ENCODE assay signal across 8 cellular contexts in the genomic region with DNA sequence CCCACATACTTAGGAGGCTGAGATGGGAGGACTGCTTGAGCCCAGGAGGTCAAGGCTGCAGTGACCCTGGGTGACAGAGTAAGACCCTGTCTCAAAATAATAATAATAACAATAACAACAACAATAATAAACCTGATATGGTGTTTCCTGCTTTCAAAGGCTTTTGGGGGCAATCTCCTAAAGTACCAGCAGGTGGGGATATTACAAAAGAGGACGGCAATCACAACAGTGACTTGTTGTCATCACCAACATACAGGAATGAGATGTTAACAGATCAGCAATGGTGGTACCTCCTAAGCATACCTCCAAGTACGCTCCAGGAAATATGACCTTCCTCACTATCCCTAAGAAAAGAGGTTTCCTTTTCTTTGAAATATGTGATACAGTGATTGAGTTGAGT.
A peak's percentile ranks its signal among the peaks of the same experiment; 100 is the strongest.
DNase-seq lines count a peak whose midpoint lies in the region; ATAC-seq, FAIRE-seq and TF ChIP-seq lines count a peak whose summit lies in the region.

No MANE protein-coding gene starts in this region.

- 14 to 25% methylated on average over 2 of the region's 2 CpGs for WGBS in gastroesophageal sphincter (ENCODE audit: low coverage in 1 of 2), 2 donors

- no peaks in the 10 kb centered on the region for H3K36me3 Mint-ChIP-seq in type B pancreatic cell

- no peaks in the 10 kb centered on the region for H3K4me1 Mint-ChIP-seq in type B pancreatic cell (ENCODE audit: unreplicated experiment)

- no peak overlapping the region for H3K4me3 ChIP-seq in RWPE2 (ENCODE audit: severe bottlenecking)
- no peak overlapping the region for H3K4me3 ChIP-seq in gastroesophageal sphincter

- TF ChIP-seq CTCF in RWPE2 (IDR thresholded peaks at IDR 0.05; ENCODE audit: poor library complexity, severe bottlenecking) (peak; percentile 69), gastroesophageal sphincter (IDR thresholded peaks at IDR 0.05) (peak; percentile 17 to 54 (median 27)), type B pancreatic cell (conservative IDR thresholded peaks at IDR 0.05) (peak; percentile 77)

- no peak for TF ChIP-seq EP300 in gastroesophageal sphincter (IDR thresholded peaks at IDR 0.05)

- H3K4me3 Mint-ChIP-seq in type B pancreatic cell: no peak overlapping the region

- no peak overlapping the region for H3K27ac Mint-ChIP-seq in type B pancreatic cell

- peaks cover 9% of the 10 kb centered on the region for H3K27me3 Mint-ChIP-seq in type B pancreatic cell

- DNase-seq in DMS 273 treated with DMSO at 0.1 percent for 48 hours (lab: John Stamatoyannopoulos, UW) (peak; percentile 8), GM19239 (ENCODE audit: insufficient read length, low spot score) (peak; percentile 15), RWPE2 (ENCODE audit: low spot score) (no peak), type B pancreatic cell (ENCODE audit: extremely low spot score, unreplicated experiment) (no peak), HK-2 (ENCODE audit: unreplicated experiment) (no peak), GM19240 (ENCODE audit: insufficient read length, low spot score) (no peak)

- no peak for FAIRE-seq in GM19239 (lab: Jason Lieb, UNC)

- H3K27ac ChIP-seq in RWPE2 (ENCODE audit: poor library complexity, severe bottlenecking) (no peak overlapping the region), gastroesophageal sphincter (no peak overlapping the region)

- ATAC-seq in HG03432 (IDR thresholded peaks at IDR 0.05; ENCODE audit: unreplicated experiment): peak; percentile 90
- peak; percentile 71; the same call in 2 of the 3 replicates for ATAC-seq in RWPE2 (ENCODE audit: low read depth)
- no peak for ATAC-seq in gastroesophageal sphincter

- H3K4me1 ChIP-seq in RWPE2 (ENCODE audit: insufficient read depth, poor library complexity, severe bottlenecking) (no peaks in the 10 kb centered on the region), gastroesophageal sphincter (no peaks in the 10 kb centered on the region)

- no peaks in the 10 kb centered on the region for H3K9me3 Mint-ChIP-seq in type B pancreatic cell

- H3K36me3 ChIP-seq in RWPE2 (ENCODE audit: low read depth) (no peaks in the 10 kb centered on the region), gastroesophageal sphincter (no peaks in the 10 kb centered on the region)

- H3K9me3 ChIP-seq in RWPE2 (ENCODE audit: severe bottlenecking) (no peaks in the 10 kb centered on the region), gastroesophageal sphincter (no peaks in the 10 kb centered on the region)

- H3K27me3 ChIP-seq in RWPE2 (ENCODE audit: insufficient read depth, poor library complexity, severe bottlenecking): peaks cover 9% of the 10 kb centered on the region
- no peaks in the 10 kb centered on the region for H3K27me3 ChIP-seq in gastroesophageal sphincter

- no peak for TF ChIP-seq POLR2A in gastroesophageal sphincter (IDR thresholded peaks at IDR 0.05)

Comparison
In these comparisons a context has a peak if more than half of its experiments do, and no peak if none do; other contexts are left out.
1. DNase-seq: peak in DMS 273 treated with DMSO at 0.1 percent for 48 hours (single experiment) and GM19239 (single experiment); none in RWPE2 (single experiment), type B pancreatic cell (single experiment), HK-2 (single experiment) and GM19240 (single experiment).
2. CTCF ChIP-seq: peak in every context shown above with its lines; median percentile 77 in type B pancreatic cell; 69 in RWPE2; 27 in gastroesophageal sphincter.